Comparison of ENCODE assay signal across 8 cellular contexts in genomic region chr17:4584125-4584834, GRCh38. TPM values are rescaled to one million over a fixed set of nuclear protein-coding genes. Genes with fewer than 3 reads are reported as not detected.
DNase-seq lines count a peak whose midpoint lies in the region; ATAC-seq and TF ChIP-seq lines count a peak whose summit lies in the region.

TSS of gene SMTNL2 (plus strand) at chr17:4584529. CDS start at chr17:4584606, 77 bp downstream.

- peaks cover 40% of the 10 kb centered on the region for H3K27me3 Mint-ChIP-seq in neural crest cell (ENCODE audit: low read depth)

- peak within 1 kb of the TSS in 9 of 11 experiments; percentile 47 to 70 (median 59); a peak in 17 of 22 replicates for H3K9ac ChIP-seq in BLaER1 treated with 17β-estradiol and CSF1 and Interleukin-3, amounts not matched to agents 10 nM and 100 nM
- peak within 1 kb of the TSS; percentile 57 for H3K9ac ChIP-seq in endocrine pancreas (ENCODE audit: control insufficient read depth, insufficient read depth, low read length)

- no peaks in the 10 kb centered on the region for H3K9me3 ChIP-seq in BLaER1 treated with 17β-estradiol and CSF1 and Interleukin-3, amounts not matched to agents 10 nM and 100 nM (replicated peaks in 1 of 11)
- H3K9me3 ChIP-seq in MG63 (no peaks in the 10 kb centered on the region), endocrine pancreas (ENCODE audit: control insufficient read depth, low read length) (no peaks in the 10 kb centered on the region)

- H3K4me1 Mint-ChIP-seq in neural crest cell, result peaks cover 11% of the 10 kb centered on the region

- no peaks in the 10 kb centered on the region for H3K36me3 ChIP-seq in BLaER1 treated with 17β-estradiol and CSF1 and Interleukin-3, amounts not matched to agents 10 nM and 100 nM
- H3K36me3 ChIP-seq in MG63 (no peaks in the 10 kb centered on the region), endocrine pancreas (ENCODE audit: control insufficient read depth, insufficient read depth, low read length) (no peaks in the 10 kb centered on the region)

- peaks cover 0 to 25% (median 5%) of the 10 kb centered on the region in 11 experiments; a peak in 8 of 22 replicates for H4K20me1 ChIP-seq in BLaER1 treated with 17β-estradiol and CSF1 and Interleukin-3, amounts not matched to agents 10 nM and 100 nM

- no peaks in the 10 kb centered on the region for H3K9me3 Mint-ChIP-seq in neural crest cell

- no peak within 1 kb of the TSS for H3K27ac ChIP-seq in BLaER1 treated with 17β-estradiol and CSF1 and Interleukin-3, amounts not matched to agents 10 nM and 100 nM

- H3K36me3 Mint-ChIP-seq in neural crest cell (ENCODE audit: low read depth), result no peaks in the 10 kb centered on the region

- TF ChIP-seq CTCF in neural crest cell (conservative IDR thresholded peaks at IDR 0.05), result peak; percentile 29

- H3K4me1 ChIP-seq in BLaER1 treated with 17β-estradiol and CSF1 and Interleukin-3, amounts not matched to agents 10 nM and 100 nM, result peaks cover 35 to 56% (median 50%) of the 10 kb centered on the region in 10 experiments
- H3K4me1 ChIP-seq in endocrine pancreas (ENCODE audit: control insufficient read depth, insufficient read depth, low read length), result no peaks in the 10 kb centered on the region

- peaks cover 48 to 61% (median 58%) of the 10 kb centered on the region in 11 experiments for H3K27me3 ChIP-seq in BLaER1 treated with 17β-estradiol and CSF1 and Interleukin-3, amounts not matched to agents 10 nM and 100 nM
- H3K27me3 ChIP-seq in MG63 (peaks cover 11% of the 10 kb centered on the region; the same call in 1 of the 2 replicates), endocrine pancreas (ENCODE audit: control insufficient read depth, insufficient read depth, low read length) (peaks cover 8% of the 10 kb centered on the region)

- H3K4me3 ChIP-seq in BLaER1 treated with 17β-estradiol and CSF1 and Interleukin-3, amounts not matched to agents 10 nM and 100 nM, result peak within 1 kb of the TSS; percentile 46 to 73 (median 60)
- H3K4me3 ChIP-seq in MG63 (peak within 1 kb of the TSS; percentile 12; the same call in 1 of the 2 replicates), endocrine pancreas (ENCODE audit: control insufficient read depth, insufficient read depth, low read length) (no peak within 1 kb of the TSS)

- no peak within 1 kb of the TSS for H3K27ac Mint-ChIP-seq in neural crest cell (ENCODE audit: unreplicated experiment)

- H3K4me3 Mint-ChIP-seq in neural crest cell, result peak within 1 kb of the TSS; percentile 90

- H3K4me2 ChIP-seq in BLaER1 treated with 17β-estradiol and CSF1 and Interleukin-3, amounts not matched to agents 10 nM and 100 nM, result peak within 1 kb of the TSS; percentile 94 to 100 (median 98)

- no peak for DNase-seq in MG63
- peak; percentile 38 for DNase-seq in neural crest cell (ENCODE audit: low read depth, low spot score)
- no peak for DNase-seq in medulla oblongata (ENCODE audit: extremely low spot score)
- DNase-seq in ureter (ENCODE audit: low spot score), result no peak

- ATAC-seq in GM19035 (IDR thresholded peaks at IDR 0.05; ENCODE audit: unreplicated experiment) (no peak), HG03565 (IDR thresholded peaks at IDR 0.05; ENCODE audit: unreplicated experiment) (no peak)

RNA-seq across cellular contexts. Expression of gene SMTNL2, which starts in this region (rescaled TPM):
- total RNA-seq in MG63 (2014; rRNA removed; shearing (Covaris generic); ENCODE audit: low replicate concordance), result not detected in 2 replicates
- total RNA-seq in neural crest cell (1.1 and 1.4 TPM in 2 replicates), ureter (2.0 TPM)
